8 cellular contexts compared by ENCODE assay signal in genomic region chr12:131949431-131950181, GRCh38. TPM values are rescaled to one million over a fixed set of nuclear protein-coding genes. Genes with fewer than 3 reads are reported as not detected.
A peak's percentile ranks its signal among the peaks of the same experiment; 100 is the strongest.
DNase-seq lines count a peak whose midpoint lies in the region; ATAC-seq lines count a peak whose summit lies in the region.

Gene EP400 (plus strand): TSS chr12:131949942. CDS start chr12:131960620, 10,678 bp downstream.

- H3K9me3 ChIP-seq in CD8-positive, alpha-beta memory T cell (ENCODE audit: low read length), result no peaks in the 10 kb centered on the region
- no peaks in the 10 kb centered on the region for H3K9me3 ChIP-seq in effector memory CD4-positive, alpha-beta T cell (ENCODE audit: control insufficient read depth, low read length)
- no peaks in the 10 kb centered on the region for H3K9me3 ChIP-seq in mesenchymal stem cell (ENCODE audit: control insufficient read depth, low read length)

- peak within 1 kb of the TSS; percentile 69 for H3K27ac ChIP-seq in CD8-positive, alpha-beta memory T cell (ENCODE audit: low read depth, low read length)
- H3K27ac ChIP-seq in effector memory CD4-positive, alpha-beta T cell (ENCODE audit: insufficient read depth, low read length, poor library complexity, severe bottlenecking), result peak within 1 kb of the TSS; percentile 75
- H3K27ac ChIP-seq in mesenchymal stem cell (ENCODE audit: low read length, poor library complexity, severe bottlenecking), result peak within 1 kb of the TSS; percentile 39

- H3K9me3 Mint-ChIP-seq in CD8-positive, alpha-beta memory T cell, result no peaks in the 10 kb centered on the region

- H2BK120ac ChIP-seq in mesenchymal stem cell (ENCODE audit: low read depth, low read length), result peak within 1 kb of the TSS; percentile 75

- peak within 1 kb of the TSS; percentile 89 to 95 (median 94) for H3K27ac Mint-ChIP-seq in CD8-positive, alpha-beta memory T cell

- peak within 1 kb of the TSS; percentile 90 for H3K9ac ChIP-seq in mesenchymal stem cell (ENCODE audit: low read length)

- peak within 1 kb of the TSS; percentile 78 for H3K4me3 ChIP-seq in CD8-positive, alpha-beta memory T cell (ENCODE audit: low read length)
- peak within 1 kb of the TSS; percentile 78 for H3K4me3 ChIP-seq in effector memory CD4-positive, alpha-beta T cell (ENCODE audit: insufficient read depth, low read depth, low read length, poor library complexity, severe bottlenecking)
- H3K4me3 ChIP-seq in mesenchymal stem cell (ENCODE audit: insufficient read depth in 1 of 2, low read depth in 1 of 2, low read length in 2 of 2), result peak within 1 kb of the TSS; percentile 88 to 97

- peak within 1 kb of the TSS; percentile 66 for H4K8ac ChIP-seq in mesenchymal stem cell (ENCODE audit: low read length)

- WGBS in mesenchymal stem cell, result 3% methylated on average over 50 of the region's 97 CpGs

- CTCF ChIA-PET in CD8-positive, alpha-beta memory T cell (lab: Charles Lee), result interaction anchor here (1.0 to 1.5 kb wide), 4 partner anchors 11 to 845 kb away, joined by 3 to 4 read pairs (median 4); no protein-coding TSS in a partner anchor

- peak within 1 kb of the TSS; percentile 61 to 87 for H3K4ac ChIP-seq in mesenchymal stem cell (ENCODE audit: low read depth in 1 of 2, low read length in 2 of 2)

- peaks cover 0 to 19% (median 0%) of the 10 kb centered on the region in 3 donors for H3K36me3 Mint-ChIP-seq in CD8-positive, alpha-beta memory T cell

- peak within 1 kb of the TSS in 1 of 2 experiments; percentile 96 for H3K23ac ChIP-seq in mesenchymal stem cell (ENCODE audit: low read length in 2 of 2)

- H3K4me2 ChIP-seq in mesenchymal stem cell (ENCODE audit: low read length, poor library complexity, severe bottlenecking), result peak within 1 kb of the TSS; percentile 85

- H2AK5ac ChIP-seq in mesenchymal stem cell (ENCODE audit: low read length, severe bottlenecking), result no peak within 1 kb of the TSS

- H3K79me1 ChIP-seq in mesenchymal stem cell (replicated peaks; ENCODE audit: low read length, poor library complexity, severe bottlenecking), result peaks cover 6% of the 10 kb centered on the region

- peaks cover 0 to 2% of the 10 kb centered on the region in 2 donors for H3K27me3 Mint-ChIP-seq in CD8-positive, alpha-beta memory T cell

- H3K4me1 Mint-ChIP-seq in CD8-positive, alpha-beta memory T cell, result peaks cover 29 to 53% (median 50%) of the 10 kb centered on the region in 3 donors

- peak within 1 kb of the TSS; percentile 99 for H2AFZ ChIP-seq in mesenchymal stem cell (ENCODE audit: low read depth, low read length)

- H2BK5ac ChIP-seq in mesenchymal stem cell (ENCODE audit: low read depth, low read length, poor library complexity, severe bottlenecking), result peak within 1 kb of the TSS; percentile 82

- H3K36me3 ChIP-seq in CD8-positive, alpha-beta memory T cell (ENCODE audit: insufficient read depth, low read length), result no peaks in the 10 kb centered on the region
- H3K36me3 ChIP-seq in effector memory CD4-positive, alpha-beta T cell (ENCODE audit: control insufficient read depth, insufficient read depth, low read length), result peaks cover 4% of the 10 kb centered on the region
- peaks cover 6 to 7% of the 10 kb centered on the region in 2 experiments for H3K36me3 ChIP-seq in mesenchymal stem cell (ENCODE audit: control insufficient read depth in 1 of 2, insufficient read depth in 2 of 2, low read depth in 1 of 2, low read length in 2 of 2)

- H3K18ac ChIP-seq in mesenchymal stem cell (ENCODE audit: low read depth in 1 of 2, low read length in 2 of 2), result peak within 1 kb of the TSS; percentile 79 to 96

- H2BK15ac ChIP-seq in mesenchymal stem cell (ENCODE audit: low read depth, poor library complexity, severe bottlenecking), result peak within 1 kb of the TSS; percentile 44

- H4K91ac ChIP-seq in mesenchymal stem cell (ENCODE audit: low read length), result peak within 1 kb of the TSS; percentile 85

- no peaks in the 10 kb centered on the region for H3K27me3 ChIP-seq in CD8-positive, alpha-beta memory T cell (ENCODE audit: insufficient read depth, low read length, poor library complexity, severe bottlenecking)
- H3K27me3 ChIP-seq in effector memory CD4-positive, alpha-beta T cell (replicated peaks; ENCODE audit: control insufficient read depth, insufficient read depth, low read length, poor library complexity, severe bottlenecking), result no peaks in the 10 kb centered on the region
- no peaks in the 10 kb centered on the region for H3K27me3 ChIP-seq in mesenchymal stem cell (ENCODE audit: control insufficient read depth in 1 of 2, insufficient read depth in 1 of 2, low read length in 2 of 2)

- DNase-seq in CD8-positive, alpha-beta memory T cell, result peak; percentile 86 to 96 (median 95)
- DNase-seq in HT-29 (ENCODE audit: low spot score), result peak; percentile 94
- peak; percentile 68 for DNase-seq in NK-92 (lab: John Stamatoyannopoulos, UW; ENCODE audit: unreplicated experiment)
- DNase-seq in activated CD8-positive, alpha-beta memory T cell treated with anti-CD3 and anti-CD28 coated beads for 24 hours, result peak; percentile 97
- peak; percentile 90 to 96 (median 92) for DNase-seq in effector memory CD4-positive, alpha-beta T cell
- DNase-seq in mesenchymal stem cell, result peak; percentile 92
- peak; percentile 87 for DNase-seq in stimulated activated CD8-positive, alpha-beta memory T cell treated with anti-CD3 and anti-CD28 coated beads, Interleukin-12 subunit alpha, Interleukin-12 subunit beta, amount 100 ng/mL, for 24 hours (ENCODE audit: extremely low read depth)

- H3K4me3 Mint-ChIP-seq in CD8-positive, alpha-beta memory T cell, result peak within 1 kb of the TSS; percentile 91 to 96 (median 91)

- H3K14ac ChIP-seq in mesenchymal stem cell (ENCODE audit: low read length in 2 of 2), result peak within 1 kb of the TSS in 1 of 2 experiments; percentile 93

- peak within 1 kb of the TSS in 1 of 2 experiments; percentile 94 for H2BK12ac ChIP-seq in mesenchymal stem cell (ENCODE audit: low read length in 2 of 2)

- peaks cover 35% of the 10 kb centered on the region for H3K4me1 ChIP-seq in CD8-positive, alpha-beta memory T cell (ENCODE audit: insufficient read depth, low read length)
- peaks cover 7% of the 10 kb centered on the region for H3K4me1 ChIP-seq in effector memory CD4-positive, alpha-beta T cell (ENCODE audit: control insufficient read depth, insufficient read depth, low read length, poor library complexity, severe bottlenecking)
- peaks cover 15% of the 10 kb centered on the region for H3K4me1 ChIP-seq in mesenchymal stem cell (ENCODE audit: control insufficient read depth, insufficient read depth, low read depth, low read length)

- POLR2A ChIA-PET in CD8-positive, alpha-beta memory T cell (lab: Charles Lee), result interaction anchor here (0.7 to 1.9 kb wide), 4 partner anchors 9 to 53 kb away, joined by 3 to 7 read pairs (median 4); partner anchors contain the start of gene PUS1

- peak; percentile 89 for ATAC-seq in GM19467 (IDR thresholded peaks at IDR 0.05; ENCODE audit: unreplicated experiment)

RNA-seq across cellular contexts. Expression of gene EP400, which starts in this region (rescaled TPM):
- total RNA-seq in CD8-positive, alpha-beta memory T cell, result 10 to 100 TPM; 47.9 to 48.8 TPM
- 4.3 TPM for polyA plus RNA-seq in CD8-positive, alpha-beta memory T cell
- total RNA-seq in HT-29 (2014; rRNA removed; shearing (Covaris generic)), result 8.3 and 12.2 TPM in 2 replicates
- 12.8 TPM for polyA plus RNA-seq in mesenchymal stem cell (2013, experiment 1 of 2)
- polyA plus RNA-seq in mesenchymal stem cell (2013, experiment 2 of 2), result 11.6 TPM

Comparison
In these comparisons a context has a peak if more than half of its experiments do, and no peak if none do; other contexts are left out.
1. Peak in every context shown above with its lines: DNase-seq, ATAC-seq, H3K4me3 ChIP-seq and H3K27ac ChIP-seq.